1 cellular context compared by ENCODE assay signal in genomic region chr4:182562350-182562749, GRCh38.
TF ChIP-seq lines count a peak whose summit lies in the region.

No MANE protein-coding gene starts in this region.

TF ChIP-seq in GM12878, 131 proteins besides CTCF, POLR2A, EP300 and RAD21 (continued from another document):
- TF ChIP-seq, protein P1, sequence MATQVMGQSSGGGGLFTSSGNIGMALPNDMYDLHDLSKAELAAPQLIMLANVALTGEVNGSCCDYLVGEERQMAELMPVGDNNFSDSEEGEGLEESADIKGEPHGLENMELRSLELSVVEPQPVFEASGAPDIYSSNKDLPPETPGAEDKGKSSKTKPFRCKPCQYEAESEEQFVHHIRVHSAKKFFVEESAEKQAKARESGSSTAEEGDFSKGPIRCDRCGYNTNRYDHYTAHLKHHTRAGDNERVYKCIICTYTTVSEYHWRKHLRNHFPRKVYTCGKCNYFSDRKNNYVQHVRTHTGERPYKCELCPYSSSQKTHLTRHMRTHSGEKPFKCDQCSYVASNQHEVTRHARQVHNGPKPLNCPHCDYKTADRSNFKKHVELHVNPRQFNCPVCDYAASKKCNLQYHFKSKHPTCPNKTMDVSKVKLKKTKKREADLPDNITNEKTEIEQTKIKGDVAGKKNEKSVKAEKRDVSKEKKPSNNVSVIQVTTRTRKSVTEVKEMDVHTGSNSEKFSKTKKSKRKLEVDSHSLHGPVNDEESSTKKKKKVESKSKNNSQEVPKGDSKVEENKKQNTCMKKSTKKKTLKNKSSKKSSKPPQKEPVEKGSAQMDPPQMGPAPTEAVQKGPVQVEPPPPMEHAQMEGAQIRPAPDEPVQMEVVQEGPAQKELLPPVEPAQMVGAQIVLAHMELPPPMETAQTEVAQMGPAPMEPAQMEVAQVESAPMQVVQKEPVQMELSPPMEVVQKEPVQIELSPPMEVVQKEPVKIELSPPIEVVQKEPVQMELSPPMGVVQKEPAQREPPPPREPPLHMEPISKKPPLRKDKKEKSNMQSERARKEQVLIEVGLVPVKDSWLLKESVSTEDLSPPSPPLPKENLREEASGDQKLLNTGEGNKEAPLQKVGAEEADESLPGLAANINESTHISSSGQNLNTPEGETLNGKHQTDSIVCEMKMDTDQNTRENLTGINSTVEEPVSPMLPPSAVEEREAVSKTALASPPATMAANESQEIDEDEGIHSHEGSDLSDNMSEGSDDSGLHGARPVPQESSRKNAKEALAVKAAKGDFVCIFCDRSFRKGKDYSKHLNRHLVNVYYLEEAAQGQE (IDR thresholded peaks at IDR 0.05; ENCODE audit: low read depth, low read length): no peak
TF ChIP-seq in GM12878: peak in this region for 0.
